In the genomic region with DNA sequence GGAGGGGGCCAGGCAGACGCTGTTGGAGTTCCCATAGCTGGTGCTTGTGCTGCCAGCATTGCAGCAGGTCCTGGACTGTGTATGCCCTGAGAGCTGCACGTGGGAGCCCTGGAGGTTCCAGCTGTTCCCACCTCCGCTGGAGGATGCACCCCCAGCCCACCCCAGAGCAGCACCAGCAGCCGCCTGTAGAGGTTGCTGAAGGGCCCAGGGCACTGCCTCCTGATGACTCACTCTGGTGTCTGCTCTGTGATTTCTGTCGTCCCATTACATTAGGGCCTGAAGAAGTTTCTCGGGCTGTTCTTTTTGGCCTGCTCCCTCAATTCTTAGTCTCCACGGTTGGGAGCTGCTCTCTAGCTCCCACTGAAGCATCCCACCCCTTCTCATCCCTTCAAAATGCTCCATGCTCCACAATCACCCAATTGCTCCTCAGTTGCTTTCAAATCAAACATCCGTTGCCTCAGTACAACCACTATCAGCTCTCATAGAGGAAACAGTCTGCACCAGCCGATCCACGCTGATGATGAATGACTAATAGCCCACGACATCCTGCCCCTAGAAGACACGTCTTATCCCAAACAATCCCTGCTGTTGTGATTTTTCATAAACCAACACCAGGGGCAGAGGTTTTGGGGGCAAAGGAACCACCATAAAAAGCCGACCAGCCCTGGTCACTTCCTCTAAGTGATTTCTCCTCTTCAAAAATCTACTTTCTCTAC, we compare ENCODE assay signal across 19 cellular contexts.
A peak's percentile ranks its signal among the peaks of the same experiment; 100 is the strongest.
DNase-seq lines count a peak whose midpoint lies in the region; ATAC-seq and TF ChIP-seq lines count a peak whose summit lies in the region.
"Had no signal": no experiment of that assay in that cellular context is flagged by ENCODE, and none has a peak within 500 bp of the region (broad histone marks: within the 10 kb centered on the region; RNA-seq: fewer than 3 reads in every experiment).

No MANE protein-coding gene starts in this region.

- H3K9me3 Mint-ChIP-seq in endodermal cell: no peaks in the 10 kb centered on the region
- H3K9me3 Mint-ChIP-seq in naive thymus-derived CD4-positive, alpha-beta T cell: peaks cover 0 to 3% (median 0%) of the 10 kb centered on the region in 11 donors
- H3K9me3 Mint-ChIP-seq: activated CD4-positive, alpha-beta memory T cell treated with anti-CD3 and anti-CD28 coated beads for 36 hours; activated T-helper 2 cell treated with anti-CD3 and anti-CD28 coated beads, Interferon-gamma antibody, Interleukin-2, Interleukin-4, amounts not matched to agents 10 μg/mL and 5 μg/mL and 100 μg/mL, durations not matched to agents 14 hours and 24 hours and 36 hours had no signal

- no peaks in the 10 kb centered on the region for H3K9me3 ChIP-seq in endodermal cell (ENCODE audit: control insufficient read depth, low read length)
- H3K9me3 ChIP-seq in mesenchymal stem cell (ENCODE audit: control insufficient read depth, low read length): no peaks in the 10 kb centered on the region
- no peaks in the 10 kb centered on the region for H3K9me3 ChIP-seq in naive thymus-derived CD4-positive, alpha-beta T cell (ENCODE audit: control insufficient read depth in 2 of 3, low read length in 3 of 3)

- peak overlapping the region; percentile 31 for H4K8ac ChIP-seq in mesenchymal stem cell (ENCODE audit: low read length)

- no peak overlapping the region for H3K4me3 Mint-ChIP-seq in endodermal cell
- H3K4me3 Mint-ChIP-seq in naive thymus-derived CD4-positive, alpha-beta T cell: no peak overlapping the region
- H3K4me3 Mint-ChIP-seq: activated CD4-positive, alpha-beta memory T cell treated with anti-CD3 and anti-CD28 coated beads for 36 hours had no signal

- no peak overlapping the region for H3K27ac Mint-ChIP-seq in endodermal cell
- no peak overlapping the region for H3K27ac Mint-ChIP-seq in naive thymus-derived CD4-positive, alpha-beta T cell
- H3K27ac Mint-ChIP-seq: activated CD4-positive, alpha-beta memory T cell treated with anti-CD3 and anti-CD28 coated beads for 36 hours; activated T-helper 2 cell treated with anti-CD3 and anti-CD28 coated beads, Interferon-gamma antibody, Interleukin-2, Interleukin-4, amounts not matched to agents 10 μg/mL and 5 μg/mL and 100 μg/mL, durations not matched to agents 14 hours and 24 hours and 36 hours had no signal

- H3K27ac ChIP-seq in endodermal cell (ENCODE audit: low read depth, low read length) (no peak overlapping the region), mesenchymal stem cell (ENCODE audit: low read length, poor library complexity, severe bottlenecking) (no peak overlapping the region)
- no peak overlapping the region for H3K27ac ChIP-seq in naive thymus-derived CD4-positive, alpha-beta T cell (ENCODE audit: low read depth, low read length)
- H3K27ac ChIP-seq: C4-2B had no signal

- no peak overlapping the region for H2BK5ac ChIP-seq in mesenchymal stem cell (ENCODE audit: low read depth, low read length, poor library complexity, severe bottlenecking)

- peak overlapping the region; percentile 37 to 72 for H3K4ac ChIP-seq in mesenchymal stem cell (ENCODE audit: low read depth in 1 of 2, low read length in 2 of 2)

- H3K36me3 ChIP-seq in endodermal cell (ENCODE audit: control insufficient read depth, insufficient read depth, low read length) (no peaks in the 10 kb centered on the region), mesenchymal stem cell (ENCODE audit: control insufficient read depth in 1 of 2, insufficient read depth in 2 of 2, low read depth in 1 of 2, low read length in 2 of 2) (no peaks in the 10 kb centered on the region)
- no peaks in the 10 kb centered on the region for H3K36me3 ChIP-seq in naive thymus-derived CD4-positive, alpha-beta T cell (ENCODE audit: control insufficient read depth in 2 of 3, insufficient read depth in 3 of 3, low read length in 3 of 3)

- H3K4me3 ChIP-seq in endodermal cell (ENCODE audit: low read length) (no peak overlapping the region), mesenchymal stem cell (ENCODE audit: insufficient read depth in 1 of 2, low read depth in 1 of 2, low read length in 2 of 2) (no peak overlapping the region)
- H3K4me3 ChIP-seq in naive thymus-derived CD4-positive, alpha-beta T cell (ENCODE audit: low read length): no peak overlapping the region

- no peak overlapping the region for H2AFZ ChIP-seq in mesenchymal stem cell (ENCODE audit: low read depth, low read length)

- H2AK5ac ChIP-seq in mesenchymal stem cell (ENCODE audit: low read length, severe bottlenecking): no peak overlapping the region

- H3K14ac ChIP-seq in mesenchymal stem cell (ENCODE audit: low read length in 2 of 2): peak overlapping the region in 1 of 2 experiments; percentile 74

- H3K9ac ChIP-seq in endodermal cell (ENCODE audit: extremely low read depth, low read length, poor library complexity, severe bottlenecking): no peak overlapping the region
- no peak overlapping the region for H3K9ac ChIP-seq in mesenchymal stem cell (ENCODE audit: low read length)

- peaks cover 2% of the 10 kb centered on the region for H3K4me1 Mint-ChIP-seq in endodermal cell
- H3K4me1 Mint-ChIP-seq in naive thymus-derived CD4-positive, alpha-beta T cell: peaks cover 0 to 6% (median 0%) of the 10 kb centered on the region in 7 donors

- DNase-seq in Daoy (ENCODE audit: low read depth) (peak; percentile 15), LHCN-M2 (ENCODE audit: low read depth) (peak; percentile 41), endodermal cell (peak; percentile 65), mesenchymal stem cell (peak; percentile 58), NCI-H524 (lab: John Stamatoyannopoulos, UW) (no peak), NCI-H446 (lab: John Stamatoyannopoulos, UW) (no peak)
- DNase-seq in naive thymus-derived CD4-positive, alpha-beta T cell: no peak
- DNase-seq: activated CD4-positive, alpha-beta memory T cell treated with anti-CD3 and anti-CD28 coated beads for 36 hours; anterior cingulate cortex; DND-41; effector CD4-positive, alpha-beta T cell; NCI-H1436 treated with DMSO at 0.1 percent for 48 hours; NCI-H526 treated with DMSO at 0.1 percent for 48 hours; stimulated activated CD4-positive, alpha-beta T cell treated with anti-CD3 and anti-CD28 coated beads, Interleukin-4, amount 100 ng/mL, for 1 hour; T1000; trophoblast cell had no signal

- no peak overlapping the region for H3K4me2 ChIP-seq in mesenchymal stem cell (ENCODE audit: low read length, poor library complexity, severe bottlenecking)

- H3K23ac ChIP-seq in mesenchymal stem cell (ENCODE audit: low read length in 2 of 2): no peak overlapping the region

- TF ChIP-seq CTCF in endodermal cell (conservative IDR thresholded peaks at IDR 0.05): peak; percentile 54

- H3K18ac ChIP-seq in mesenchymal stem cell (ENCODE audit: low read depth in 1 of 2, low read length in 2 of 2): peak overlapping the region; percentile 57 to 73

- H3K36me3 Mint-ChIP-seq in endodermal cell (ENCODE audit: low read depth): no peaks in the 10 kb centered on the region
- no peaks in the 10 kb centered on the region for H3K36me3 Mint-ChIP-seq in naive thymus-derived CD4-positive, alpha-beta T cell
- H3K36me3 Mint-ChIP-seq: activated CD4-positive, alpha-beta memory T cell treated with anti-CD3 and anti-CD28 coated beads for 36 hours had no signal

- intact Hi-C loops in naive thymus-derived CD4-positive, alpha-beta T cell (cut with micrococcal nuclease): no loop called here

- 71 to 90% methylated on average over 6 to 13 of the region's 13 CpGs for WGBS in endodermal cell (ENCODE audit: insufficient coverage in 1 of 2, insufficient read length in 1 of 2), 2 experiments
- 47% methylated on average over 13 of the region's 13 CpGs for WGBS in mesenchymal stem cell

- POLR2A ChIA-PET in naive thymus-derived CD4-positive, alpha-beta T cell (lab: Charles Lee): no interaction called here

- H2BK120ac ChIP-seq in mesenchymal stem cell (ENCODE audit: low read depth, low read length): no peak overlapping the region

- peak overlapping the region; percentile 35 to 76 for H2BK12ac ChIP-seq in mesenchymal stem cell (ENCODE audit: low read length in 2 of 2)

- ATAC-seq in GM18868 (IDR thresholded peaks at IDR 0.05; ENCODE audit: unreplicated experiment): no peak
- no peak for ATAC-seq in naive thymus-derived CD4-positive, alpha-beta T cell

- no peaks in the 10 kb centered on the region for H3K27me3 ChIP-seq in endodermal cell (ENCODE audit: control insufficient read depth, insufficient read depth, low read length, poor library complexity, severe bottlenecking)
- H3K27me3 ChIP-seq in mesenchymal stem cell (ENCODE audit: control insufficient read depth in 1 of 2, insufficient read depth in 1 of 2, low read length in 2 of 2): no peaks in the 10 kb centered on the region
- H3K27me3 ChIP-seq in naive thymus-derived CD4-positive, alpha-beta T cell (ENCODE audit: control insufficient read depth in 2 of 2, insufficient read depth in 2 of 2, low read length in 2 of 2): no peaks in the 10 kb centered on the region

- peak overlapping the region; percentile 66 for H4K91ac ChIP-seq in mesenchymal stem cell (ENCODE audit: low read length)

- H3K79me1 ChIP-seq in mesenchymal stem cell (replicated peaks; ENCODE audit: low read length, poor library complexity, severe bottlenecking): no peaks in the 10 kb centered on the region

- H3K4me1 ChIP-seq in endodermal cell (ENCODE audit: control insufficient read depth, insufficient read depth, low read length) (no peaks in the 10 kb centered on the region), mesenchymal stem cell (ENCODE audit: control insufficient read depth, insufficient read depth, low read depth, low read length) (peaks cover 3% of the 10 kb centered on the region)
- H3K4me1 ChIP-seq in naive thymus-derived CD4-positive, alpha-beta T cell (ENCODE audit: control insufficient read depth in 2 of 2, insufficient read depth in 2 of 2, low read length in 2 of 2): no peaks in the 10 kb centered on the region

- no peaks in the 10 kb centered on the region for H3K27me3 Mint-ChIP-seq in endodermal cell (ENCODE audit: insufficient read depth)
- H3K27me3 Mint-ChIP-seq in naive thymus-derived CD4-positive, alpha-beta T cell: peaks cover 0 to 38% (median 3%) of the 10 kb centered on the region in 5 donors

- H2BK15ac ChIP-seq in mesenchymal stem cell (ENCODE audit: low read depth, poor library complexity, severe bottlenecking): peak overlapping the region; percentile 56

- CTCF ChIA-PET in naive thymus-derived CD4-positive, alpha-beta T cell (lab: Charles Lee): no interaction called here

Comparison
In these comparisons a context has a peak if more than half of its experiments do, and no peak if none do; other contexts are left out.
1. DNase-seq: peak in Daoy (single experiment), LHCN-M2 (single experiment), endodermal cell (single experiment) and mesenchymal stem cell (single experiment); none in NCI-H524 (0 of 2), NCI-H446 (0 of 2) and naive thymus-derived CD4-positive, alpha-beta T cell (0 of 9).